1 cellular context compared by ENCODE assay signal in the genomic region with DNA sequence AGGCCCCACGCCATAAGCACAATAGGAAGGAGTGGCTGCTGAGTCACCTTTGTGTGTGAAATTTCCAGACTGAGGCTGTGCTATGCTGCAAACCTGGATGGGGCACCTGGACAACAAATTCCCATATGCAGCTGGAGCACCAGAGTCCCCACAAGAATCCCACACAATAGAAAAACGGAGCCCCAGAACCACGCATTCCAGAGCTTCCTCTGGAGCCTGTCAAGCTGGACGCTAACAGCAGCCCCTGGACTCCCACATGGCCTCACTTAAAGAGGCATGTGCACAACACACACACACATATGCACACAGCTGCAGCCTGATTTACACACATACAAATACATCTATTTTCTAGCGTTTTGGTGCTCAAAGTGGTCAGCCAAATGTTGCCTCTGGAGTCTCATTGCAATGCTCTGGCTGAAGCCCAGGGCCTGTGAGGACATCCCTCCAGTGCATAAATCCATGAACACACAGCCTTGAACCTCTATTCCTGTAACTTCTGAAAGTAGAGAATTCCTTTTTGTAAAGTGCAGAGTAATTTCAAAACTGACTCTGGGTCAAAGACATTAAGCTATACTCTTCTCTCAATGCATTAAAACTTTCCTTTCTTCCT.
TF ChIP-seq lines count a peak whose summit lies in the region.

No MANE protein-coding gene starts in this region.

TF ChIP-seq in GM12878, 131 proteins besides CTCF, POLR2A, EP300 and RAD21 (continued from another document):
- TF ChIP-seq, protein P1, sequence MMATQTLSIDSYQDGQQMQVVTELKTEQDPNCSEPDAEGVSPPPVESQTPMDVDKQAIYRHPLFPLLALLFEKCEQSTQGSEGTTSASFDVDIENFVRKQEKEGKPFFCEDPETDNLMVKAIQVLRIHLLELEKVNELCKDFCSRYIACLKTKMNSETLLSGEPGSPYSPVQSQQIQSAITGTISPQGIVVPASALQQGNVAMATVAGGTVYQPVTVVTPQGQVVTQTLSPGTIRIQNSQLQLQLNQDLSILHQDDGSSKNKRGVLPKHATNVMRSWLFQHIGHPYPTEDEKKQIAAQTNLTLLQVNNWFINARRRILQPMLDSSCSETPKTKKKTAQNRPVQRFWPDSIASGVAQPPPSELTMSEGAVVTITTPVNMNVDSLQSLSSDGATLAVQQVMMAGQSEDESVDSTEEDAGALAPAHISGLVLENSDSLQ (IDR thresholded peaks at IDR 0.05), result no peak
- TF ChIP-seq NR2C1 (IDR thresholded peaks at IDR 0.05) (no peak), LARP7 (IDR thresholded peaks at IDR 0.05) (no peak), CHD1 (IDR thresholded peaks at IDR 0.05; ENCODE audit: low read depth, low read length) (no peak), MTA3 (IDR thresholded peaks at IDR 0.05; ENCODE audit: borderline replicate concordance, low read length) (no peak), CBFB (IDR thresholded peaks at IDR 0.05; ENCODE audit: low read depth) (no peak)
